21 cellular contexts compared by ENCODE assay signal in the genomic region with DNA sequence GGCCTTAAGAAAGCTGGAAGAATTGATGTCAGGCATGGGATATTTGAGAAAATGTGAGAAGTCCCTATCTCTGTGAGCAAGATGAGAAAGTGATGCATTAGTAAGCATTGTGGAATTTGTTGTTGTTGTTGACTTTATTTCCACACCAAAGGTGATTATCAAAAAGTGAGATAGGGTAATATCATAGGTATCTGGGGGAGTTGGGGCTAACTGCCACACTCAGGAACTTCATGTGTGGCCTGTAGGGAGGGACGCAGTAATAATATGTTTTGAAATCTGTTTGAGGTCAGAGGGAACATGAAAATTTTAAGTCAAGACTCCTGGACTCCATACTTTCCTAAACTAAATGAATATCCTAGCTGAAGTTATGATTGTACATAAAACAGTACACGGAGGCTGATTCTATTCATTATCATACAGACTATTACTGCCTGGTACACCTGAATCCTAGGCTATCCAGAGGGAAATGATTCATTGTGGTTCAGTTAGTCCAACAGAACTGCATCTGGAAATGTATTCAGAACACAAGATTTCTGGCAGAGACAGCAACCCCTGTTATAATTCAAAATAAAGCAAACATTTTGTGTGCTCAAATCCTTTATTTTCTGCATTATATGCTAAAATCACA.
DNase-seq lines count a peak whose midpoint lies in the region; ATAC-seq and TF ChIP-seq lines count a peak whose summit lies in the region.
"Had no signal": no experiment of that assay in that cellular context is flagged by ENCODE, and none has a peak within 500 bp of the region (broad histone marks: within the 10 kb centered on the region; RNA-seq: fewer than 3 reads in every experiment).

No MANE protein-coding gene starts in this region.

- H3K79me2 ChIP-seq in PC-3 (ENCODE audit: low read length) (no peaks in the 10 kb centered on the region), hepatocyte (no peaks in the 10 kb centered on the region)

- H4K20me1 ChIP-seq in PC-3 (ENCODE audit: low read length) = no peaks in the 10 kb centered on the region
- no peaks in the 10 kb centered on the region for H4K20me1 ChIP-seq in hepatocyte (ENCODE audit: insufficient read depth, poor library complexity, severe bottlenecking)

- H3K4me3 ChIP-seq in PC-3 (ENCODE audit: low read length) = no peak overlapping the region
- no peak overlapping the region for H3K4me3 ChIP-seq in endodermal cell (ENCODE audit: low read length)
- no peak overlapping the region for H3K4me3 ChIP-seq in hepatocyte
- H3K4me3 ChIP-seq: A549 had no signal

- DNase-seq in NCI-H146 treated with DMSO at 0.1 percent for 48 hours (lab: John Stamatoyannopoulos, UW; ENCODE audit: unreplicated experiment) = peak; percentile 23
- no peak for DNase-seq in NCI-H146 (lab: John Stamatoyannopoulos, UW)
- DNase-seq in PC-3 = no peak
- no peak for DNase-seq in endodermal cell
- no peak for DNase-seq in Calu3
- no peak for DNase-seq in NCI-H1092 (lab: John Stamatoyannopoulos, UW)
- no peak for DNase-seq in hepatocyte (ENCODE audit: low spot score)
- DNase-seq: AML-193; Caco-2; CD4-positive, alpha-beta T cell; DMS 273 treated with DMSO at 0.1 percent for 48 hours; DMS53; GDM1; GOT3; H7; HFFc6 had no signal

- BruUV-seq in PC-3 (replicated peaks; lab: Mats Ljungman, UMichigan) = no TSS peak
- no TSS peak for BruUV-seq in Calu3 (replicated peaks; lab: Mats Ljungman, UMichigan)

- no peaks in the 10 kb centered on the region for H3K9me2 ChIP-seq in PC-3 (replicated peaks; ENCODE audit: low read length)
- no peaks in the 10 kb centered on the region for H3K9me2 ChIP-seq in hepatocyte (replicated peaks; ENCODE audit: insufficient read depth)

- no peaks in the 10 kb centered on the region for H3K9me3 ChIP-seq in PC-3 (ENCODE audit: low read length)
- H3K9me3 ChIP-seq in endodermal cell (ENCODE audit: control insufficient read depth, low read length) = no peaks in the 10 kb centered on the region
- no peaks in the 10 kb centered on the region for H3K9me3 ChIP-seq in hepatocyte (ENCODE audit: low read depth)
- H3K9me3 ChIP-seq: A549, Caco-2 had no signal

- H3K4me1 Mint-ChIP-seq in endodermal cell (peaks cover 24% of the 10 kb centered on the region), Calu3 (ENCODE audit: low read depth, unreplicated experiment) (no peaks in the 10 kb centered on the region)

- intact Hi-C loops in PC-3 (cut with micrococcal nuclease) = no loop called here
- intact Hi-C loops in Calu3 (cut with micrococcal nuclease; ENCODE audit: unreplicated experiment) = no loop called here

- peak overlapping the region; percentile 10 for H3K27ac Mint-ChIP-seq in endodermal cell
- no peak overlapping the region for H3K27ac Mint-ChIP-seq in Calu3 (ENCODE audit: unreplicated experiment)
- H3K27ac Mint-ChIP-seq: CD4-positive, alpha-beta T cell; HFFc6 had no signal

- no peaks in the 10 kb centered on the region for H3K9me3 Mint-ChIP-seq in endodermal cell
- no peaks in the 10 kb centered on the region for H3K9me3 Mint-ChIP-seq in Calu3 (ENCODE audit: low read depth, unreplicated experiment)
- H3K9me3 Mint-ChIP-seq: CD4-positive, alpha-beta T cell had no signal

- H3K36me3 Mint-ChIP-seq in endodermal cell (ENCODE audit: low read depth) = no peaks in the 10 kb centered on the region
- no peaks in the 10 kb centered on the region for H3K36me3 Mint-ChIP-seq in Calu3 (ENCODE audit: insufficient read depth, unreplicated experiment)

- no peaks in the 10 kb centered on the region for H3K27me3 Mint-ChIP-seq in endodermal cell (ENCODE audit: insufficient read depth)
- H3K27me3 Mint-ChIP-seq in Calu3 (ENCODE audit: unreplicated experiment) = no peaks in the 10 kb centered on the region
- H3K27me3 Mint-ChIP-seq: CD4-positive, alpha-beta T cell had no signal

- 67% methylated on average over 2 of the region's 2 CpGs; no CpG with 5 or more reads in 1 of the 2 experiments for WGBS in endodermal cell (ENCODE audit: insufficient coverage in 1 of 2, insufficient read length in 1 of 2), 2 experiments
- 83% methylated on average over 2 of the region's 2 CpGs for WGBS in hepatocyte (ENCODE audit: low lambda C conversion rate, missing lambda C conversion rate)

- H3K4me1 ChIP-seq in PC-3 (ENCODE audit: insufficient read depth, low read length) (no peaks in the 10 kb centered on the region), endodermal cell (ENCODE audit: control insufficient read depth, insufficient read depth, low read length) (peaks cover 15% of the 10 kb centered on the region), hepatocyte (ENCODE audit: insufficient read depth) (no peaks in the 10 kb centered on the region)
- H3K4me1 ChIP-seq: A549, Caco-2 had no signal

- H3K4me3 Mint-ChIP-seq in endodermal cell (no peak overlapping the region), Calu3 (ENCODE audit: low read depth, unreplicated experiment) (no peak overlapping the region)
- H3K4me3 Mint-ChIP-seq: CD4-positive, alpha-beta T cell; HFFc6 had no signal

- H3K27me3 ChIP-seq in PC-3 (ENCODE audit: low read length) (0 out of 2 replicates have a peak, but pooled peaks cover 4% of the 10 kb centered on the region), endodermal cell (ENCODE audit: control insufficient read depth, insufficient read depth, low read length, poor library complexity, severe bottlenecking) (no peaks in the 10 kb centered on the region), hepatocyte (no peaks in the 10 kb centered on the region)

- H3F3A ChIP-seq in PC-3 (ENCODE audit: low read length, unreplicated experiment) = no peaks in the 10 kb centered on the region

- TF ChIP-seq CTCF in PC-3 (conservative IDR thresholded peaks at IDR 0.05; ENCODE audit: low read depth, low read length) = no peak
- no peak for TF ChIP-seq CTCF in endodermal cell (conservative IDR thresholded peaks at IDR 0.05)
- TF ChIP-seq CTCF in Calu3 (IDR thresholded peaks at IDR 0.05; ENCODE audit: unreplicated experiment) = no peak
- TF ChIP-seq CTCF in hepatocyte (IDR thresholded peaks at IDR 0.05; ENCODE audit: poor library complexity) = no peak

- H3K9ac ChIP-seq in PC-3 (ENCODE audit: low read length) (no peak overlapping the region), endodermal cell (ENCODE audit: extremely low read depth, low read length, poor library complexity, severe bottlenecking) (no peak overlapping the region)

- CTCF ChIA-PET in PC-3 (lab: Charles Lee) = no interaction called here
- CTCF ChIA-PET in Calu3 (lab: Charles Lee) = no interaction called here

- no peaks in the 10 kb centered on the region for H3K36me3 ChIP-seq in PC-3 (ENCODE audit: low read depth, low read length)
- no peaks in the 10 kb centered on the region for H3K36me3 ChIP-seq in endodermal cell (ENCODE audit: control insufficient read depth, insufficient read depth, low read length)
- H3K36me3 ChIP-seq in hepatocyte (replicated peaks; ENCODE audit: insufficient read depth, low read depth) = no peaks in the 10 kb centered on the region

- H2AFZ ChIP-seq in PC-3 (ENCODE audit: low read length) = no peak overlapping the region
- no peak overlapping the region for H2AFZ ChIP-seq in hepatocyte

- H3K4me2 ChIP-seq in PC-3 (ENCODE audit: low read length) = no peak overlapping the region
- no peak overlapping the region for H3K4me2 ChIP-seq in hepatocyte
- H3K4me2 ChIP-seq: A549 had no signal

- ATAC-seq in PC-3 = peak; percentile 54; the same call in 1 of the 2 replicates
- ATAC-seq: A549, HCT116 had no signal

- POLR2A ChIA-PET in PC-3 (lab: Charles Lee; ENCODE audit: unreplicated experiment) = no interaction called here

- no peak overlapping the region for H3K27ac ChIP-seq in PC-3 (ENCODE audit: low read length)
- no peak overlapping the region for H3K27ac ChIP-seq in endodermal cell (ENCODE audit: low read depth, low read length)
- H3K27ac ChIP-seq in hepatocyte = no peak overlapping the region
- H3K27ac ChIP-seq: 22Rv1, A549, C4-2B, HL-60 had no signal
